In the genomic region with DNA sequence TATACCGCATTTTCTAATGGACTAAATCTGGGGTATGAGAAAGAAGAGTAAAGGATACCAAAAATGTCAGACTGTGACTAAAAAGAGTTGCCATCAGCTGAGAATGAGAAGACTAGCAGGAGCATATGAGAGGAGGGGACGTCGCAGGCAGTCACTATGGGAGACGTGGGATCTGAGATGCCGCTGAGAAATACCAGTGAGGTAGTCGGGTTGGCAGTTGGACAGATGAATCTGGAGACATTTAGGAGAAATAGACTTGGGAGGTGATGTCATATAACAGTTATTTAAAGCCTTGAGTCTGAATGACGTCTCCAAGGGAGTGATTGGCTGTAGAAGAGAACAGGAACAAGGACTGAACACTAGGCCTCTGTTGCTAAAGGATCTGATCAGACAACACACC, we compare ENCODE assay signal across 22 cellular contexts. TPM values are rescaled to one million over a fixed set of nuclear protein-coding genes. Genes with fewer than 3 reads are reported as not detected.
DNase-seq lines count a peak whose midpoint lies in the region; ATAC-seq and TF ChIP-seq lines count a peak whose summit lies in the region.
"Had no signal": no experiment of that assay in that cellular context is flagged by ENCODE, and none has a peak within 500 bp of the region (broad histone marks: within the 10 kb centered on the region; RNA-seq: fewer than 3 reads in every experiment).

No MANE protein-coding gene starts in this region.

- no peak overlapping the region for H2BK120ac ChIP-seq in mesenchymal stem cell (ENCODE audit: low read depth, low read length)

- H4K8ac ChIP-seq in mesenchymal stem cell (ENCODE audit: low read length) = no peak overlapping the region

- ATAC-seq in Right ventricle myocardium superior (ENCODE audit: poor library complexity) = no peak
- ATAC-seq in GM21381 (IDR thresholded peaks at IDR 0.05; ENCODE audit: unreplicated experiment) = no peak
- ATAC-seq: A549, lower lobe of right lung had no signal

- no peak overlapping the region for H3K23ac ChIP-seq in mesenchymal stem cell (ENCODE audit: low read length in 2 of 2)

- no peak overlapping the region for H2AK5ac ChIP-seq in mesenchymal stem cell (ENCODE audit: low read length, severe bottlenecking)

- H2BK15ac ChIP-seq in mesenchymal stem cell (ENCODE audit: low read depth, poor library complexity, severe bottlenecking) = no peak overlapping the region

- H3K4me1 Mint-ChIP-seq in HFFc6 (ENCODE audit: low read depth) = peaks cover 36% of the 10 kb centered on the region
- H3K4me1 Mint-ChIP-seq: endodermal cell had no signal

- H3K36me3 Mint-ChIP-seq in HFFc6 (ENCODE audit: low read depth) = peaks cover 18% of the 10 kb centered on the region

- H2BK5ac ChIP-seq in mesenchymal stem cell (ENCODE audit: low read depth, low read length, poor library complexity, severe bottlenecking) = no peak overlapping the region

- no peak overlapping the region for H3K4ac ChIP-seq in mesenchymal stem cell (ENCODE audit: low read depth in 1 of 2, low read length in 2 of 2)

- H3K14ac ChIP-seq in mesenchymal stem cell (ENCODE audit: low read length in 2 of 2) = no peak overlapping the region

- TF ChIP-seq CTCF in AG04449 (IDR thresholded peaks at IDR 0.05; ENCODE audit: insufficient read depth, low read length, missing control alignments) (no peak), HFFc6 (IDR thresholded peaks at IDR 0.05) (no peak)

- H3K9ac ChIP-seq in mesenchymal stem cell (ENCODE audit: low read length) = no peak overlapping the region

- H3K27me3 Mint-ChIP-seq in HFFc6 (ENCODE audit: insufficient read depth) = peaks cover 1% of the 10 kb centered on the region

- peaks cover 9 to 10% of the 10 kb centered on the region in 2 experiments for H3K36me3 ChIP-seq in mesenchymal stem cell (ENCODE audit: control insufficient read depth in 1 of 2, insufficient read depth in 2 of 2, low read depth in 1 of 2, low read length in 2 of 2)
- H3K36me3 ChIP-seq: lower lobe of right lung, uterus had no signal

- CTCF ChIA-PET in AG04449 (lab: Yijun Ruan, JAX) = no interaction called here

- H3K27ac Mint-ChIP-seq in HFFc6 = peak overlapping the region; percentile 82
- H3K27ac Mint-ChIP-seq: activated CD4-positive, alpha-beta T cell treated with anti-CD3 and anti-CD28 coated beads, Interleukin-2, amount 10 ng/mL, durations not matched to agents 24 days and 14 days; endodermal cell had no signal

- H3K27me3 ChIP-seq in mesenchymal stem cell (ENCODE audit: control insufficient read depth in 1 of 2, insufficient read depth in 1 of 2, low read length in 2 of 2) = no peaks in the 10 kb centered on the region
- H3K27me3 ChIP-seq: hepatocyte, uterus had no signal

- H4K91ac ChIP-seq in mesenchymal stem cell (ENCODE audit: low read length) = no peak overlapping the region

- no peak overlapping the region for H3K18ac ChIP-seq in mesenchymal stem cell (ENCODE audit: low read depth in 1 of 2, low read length in 2 of 2)

- no peak overlapping the region for H3K4me2 ChIP-seq in mesenchymal stem cell (ENCODE audit: low read length, poor library complexity, severe bottlenecking)
- H3K4me2 ChIP-seq: A549, hepatocyte had no signal

- peak overlapping the region; percentile 55 for H3K4me3 Mint-ChIP-seq in HFFc6
- H3K4me3 Mint-ChIP-seq: activated CD4-positive, alpha-beta T cell treated with anti-CD3 and anti-CD28 coated beads, Interleukin-2, amount 10 ng/mL, durations not matched to agents 24 days and 14 days; endodermal cell had no signal

- 84% methylated on average over 7 of the region's 7 CpGs for WGBS in mesenchymal stem cell

- POLR2A ChIA-PET in AG04449 (lab: Yijun Ruan, JAX) = no interaction called here

- H3K27ac ChIP-seq in mesenchymal stem cell (ENCODE audit: low read length, poor library complexity, severe bottlenecking) = peak overlapping the region; percentile 8
- H3K27ac ChIP-seq: A549, hepatocyte, lower lobe of right lung, uterus had no signal

- H3K4me3 ChIP-seq in AG04449 (ENCODE audit: low read depth, low read length) = no peak overlapping the region
- H3K4me3 ChIP-seq in mesenchymal stem cell (ENCODE audit: insufficient read depth in 1 of 2, low read depth in 1 of 2, low read length in 2 of 2) = no peak overlapping the region
- H3K4me3 ChIP-seq: A549, hepatocyte, lower lobe of right lung, uterus had no signal

- intact Hi-C loops in Right ventricle myocardium superior (cut with DNase I) = no loop called here

- H3K9me3 Mint-ChIP-seq in HFFc6 = no peaks in the 10 kb centered on the region
- H3K9me3 Mint-ChIP-seq: activated CD4-positive, alpha-beta T cell treated with anti-CD3 and anti-CD28 coated beads, Interleukin-2, amount 10 ng/mL, durations not matched to agents 24 days and 14 days had no signal

- peaks cover 19% of the 10 kb centered on the region for H3K4me1 ChIP-seq in mesenchymal stem cell (ENCODE audit: control insufficient read depth, insufficient read depth, low read depth, low read length)
- H3K4me1 ChIP-seq: A549, uterus had no signal

- peaks cover 17% of the 10 kb centered on the region for H3K79me1 ChIP-seq in mesenchymal stem cell (replicated peaks; ENCODE audit: low read length, poor library complexity, severe bottlenecking)

- no peak overlapping the region for H2AFZ ChIP-seq in mesenchymal stem cell (ENCODE audit: low read depth, low read length)
- H2AFZ ChIP-seq: hepatocyte had no signal

- H3K9me3 ChIP-seq in mesenchymal stem cell (ENCODE audit: control insufficient read depth, low read length) = no peaks in the 10 kb centered on the region
- H3K9me3 ChIP-seq: A549, lower lobe of right lung, uterus had no signal

- DNase-seq in AG04449 (ENCODE audit: low read depth, low spot score) = peak; percentile 33
- DNase-seq in HFFc6 = peak; percentile 20
- DNase-seq in cerebellar cortex (ENCODE audit: low spot score) = peak; percentile 12
- DNase-seq in mesenchymal stem cell = no peak
- DNase-seq in DMS 273 treated with DMSO at 0.1 percent for 48 hours (lab: John Stamatoyannopoulos, UW) = no peak
- no peak for DNase-seq in AML-193 (lab: John Stamatoyannopoulos, UW)
- DNase-seq in Right ventricle myocardium superior = no peak
- DNase-seq: activated CD4-positive, alpha-beta T cell treated with anti-CD3 and anti-CD28 coated beads, Interleukin-2, amount 10 ng/mL, durations not matched to agents 24 days and 14 days; cerebellar nuclear complex; endodermal cell; islet precursor cell; KG1; lower lobe of right lung; NCI-H1092; NCI-H2081 treated with DMSO at 0.1 percent for 48 hours; NCI-H510A treated with DMSO at 0.1 percent for 48 hours; stimulated activated CD4-positive, alpha-beta T cell treated with anti-CD3 and anti-CD28 coated beads, Interleukin-2, amount 100 ng/mL, for 24 hours; SW 1271; uterus had no signal

- no peak overlapping the region for H2BK12ac ChIP-seq in mesenchymal stem cell (ENCODE audit: low read length in 2 of 2)

RNA-seq across cellular contexts. Expression of a gene that starts 51.5 kb away (rescaled TPM):
- total RNA-seq in HFFc6 (2021; fragmentation: NEBNext Ultra II Directional; extraction: Animal tissue kit (Norgen Biotek cat#: 25700)) = 10 to 100 TPM; 29.4 to 34.4 (median 32.2) TPM
- polyA plus RNA-seq in mesenchymal stem cell (2013, experiment 1 of 2) = 24.2 TPM
- 24.0 TPM for polyA plus RNA-seq in mesenchymal stem cell (2013, experiment 2 of 2)
- 17.8 TPM for total RNA-seq in Right ventricle myocardium superior

Comparison
In these comparisons a context has a peak if more than half of its experiments do, and no peak if none do; other contexts are left out.
1. DNase-seq: peak in AG04449 (single experiment), HFFc6 (single experiment) and cerebellar cortex (single experiment); none in mesenchymal stem cell (single experiment), DMS 273 treated with DMSO at 0.1 percent for 48 hours (single experiment), AML-193 (0 of 2) and Right ventricle myocardium superior (single experiment).